ENCODE assay signal across 13 cellular contexts in the genomic region with DNA sequence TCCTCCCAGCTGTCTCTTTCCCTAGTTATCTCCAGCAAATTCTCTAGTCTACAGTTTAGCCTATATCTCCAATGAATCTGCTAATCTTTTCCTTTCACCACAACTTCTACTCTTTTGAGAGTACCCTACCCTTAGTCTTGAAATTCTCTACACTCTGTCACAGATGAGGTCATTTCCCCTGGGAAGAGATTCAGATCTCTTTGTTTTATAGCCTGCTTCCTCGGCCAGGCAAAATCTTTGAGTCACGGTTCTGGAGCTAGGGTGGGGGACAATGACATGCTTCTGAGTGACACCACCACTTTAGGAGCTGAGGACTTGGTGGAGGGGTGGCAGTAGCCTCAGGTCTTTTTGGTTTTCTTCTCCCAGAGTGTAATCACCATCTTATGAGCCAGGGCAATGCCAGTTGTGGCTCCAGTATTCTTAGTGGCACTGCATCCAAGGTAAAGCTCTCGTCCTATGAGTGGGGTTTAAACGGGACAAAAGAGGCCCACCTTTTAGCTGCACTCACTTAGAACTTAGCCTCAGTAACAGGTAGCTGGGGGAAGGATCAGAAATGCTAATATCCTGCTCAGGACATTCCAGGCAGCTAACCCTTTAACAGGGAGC.
DNase-seq lines count a peak whose midpoint lies in the region; ATAC-seq and TF ChIP-seq lines count a peak whose summit lies in the region.
"Had no signal": no experiment of that assay in that cellular context is flagged by ENCODE, and none has a peak within 500 bp of the region (broad histone marks: within the 10 kb centered on the region; RNA-seq: fewer than 3 reads in every experiment).

No MANE protein-coding gene starts in this region.

- TF ChIP-seq CTCF in GM10248 (IDR thresholded peaks at IDR 0.05; ENCODE audit: control extremely low read depth, extremely low read depth, low read depth, missing control alignments) (no peak), left lung (IDR thresholded peaks at IDR 0.05) (no peak)

- no peak overlapping the region for H3K4me3 ChIP-seq in skeletal muscle cell (ENCODE audit: low read depth, low read length)
- H3K4me3 ChIP-seq in left lung = no peak overlapping the region

- ATAC-seq in GM18498 (IDR thresholded peaks at IDR 0.05; ENCODE audit: unreplicated experiment) (no peak), left lung (no peak)
- ATAC-seq: activated CD4-positive, alpha-beta T cell treated with anti-CD3 and anti-CD28 coated beads for 36 hours had no signal

- CTCF ChIA-PET in GM10248 (lab: Yijun Ruan, JAX) = interaction anchor here (1.0 to 2.3 kb wide), 2 partner anchors 141 to 147 kb away, joined by 5 to 8 read pairs; a partner anchor contains a TSS

- H3K27me3 ChIP-seq in left lung = no peaks in the 10 kb centered on the region

- POLR2A ChIA-PET in GM10248 (lab: Yijun Ruan, JAX) = no interaction called here

- DNase-seq in GM04503 (ENCODE audit: low read depth) (peak; percentile 53), RPMI7951 (ENCODE audit: low read depth) (peak; percentile 69), fibroblast of peridontal ligament (ENCODE audit: extremely low read depth) (peak; percentile 47), skeletal muscle cell (ENCODE audit: low read depth) (peak; percentile 16), GM10248 (ENCODE audit: extremely low spot score) (no peak), left lung (no peak)
- DNase-seq: activated CD4-positive, alpha-beta T cell treated with anti-CD3 and anti-CD28 coated beads for 36 hours; caudate nucleus; DMS79 treated with DMSO at 0.1 percent for 48 hours; NCI-H1105 treated with DMSO at 0.1 percent for 48 hours; NCI-H524; stimulated activated CD4-positive, alpha-beta T cell treated with anti-CD3 and anti-CD28 coated beads, Interleukin-4, amount 100 ng/mL, for 1 hour had no signal

- H3K27ac ChIP-seq in left lung = no peak overlapping the region

- intact Hi-C loops in left lung (cut with DNase I) = no loop called here

- peaks cover 0 to 20% of the 10 kb centered on the region in 2 donors for H3K9me3 ChIP-seq in left lung

- H3K36me3 ChIP-seq in left lung = no peaks in the 10 kb centered on the region

- H3K4me1 ChIP-seq in left lung = no peaks in the 10 kb centered on the region

Comparison
In these comparisons a context has a peak if more than half of its experiments do, and no peak if none do; other contexts are left out.
1. DNase-seq: peak in GM04503 (single experiment), RPMI7951 (single experiment), fibroblast of peridontal ligament (single experiment) and skeletal muscle cell (single experiment); none in GM10248 (single experiment) and left lung (0 of 2).